27 cellular contexts compared by ENCODE assay signal in the genomic region with DNA sequence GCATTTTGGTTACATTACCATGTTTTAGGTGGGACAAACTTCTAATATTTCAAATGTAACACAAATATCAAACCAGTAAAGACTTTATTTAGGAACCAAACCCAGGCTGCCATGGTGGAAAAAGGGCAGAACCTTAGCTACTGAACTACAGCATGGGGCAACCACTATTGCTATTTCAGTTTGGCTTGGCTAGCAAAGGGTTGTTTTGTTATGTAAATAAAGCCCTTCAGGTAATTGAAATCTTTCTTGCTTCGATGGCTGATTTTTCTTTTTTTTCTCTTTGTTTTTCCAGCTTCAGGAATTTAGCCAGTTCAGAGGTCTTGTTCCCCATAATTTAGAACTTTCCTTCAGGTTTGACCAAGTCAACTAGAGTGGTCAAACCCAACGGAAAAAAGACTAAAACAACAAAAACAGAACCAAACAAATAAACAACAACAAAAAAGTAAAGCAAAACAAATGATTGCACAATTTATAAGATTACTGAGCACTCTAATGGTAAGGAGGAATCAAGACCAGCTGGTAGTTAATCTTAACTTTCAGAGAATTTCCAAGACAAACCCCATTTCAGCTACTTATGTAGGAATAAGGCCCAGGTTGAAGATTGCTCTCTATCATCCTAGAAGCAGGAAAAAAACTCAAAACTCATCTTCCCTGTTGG. TPM values are rescaled to one million over a fixed set of nuclear protein-coding genes. Genes with fewer than 3 reads are reported as not detected.
DNase-seq lines count a peak whose midpoint lies in the region; ATAC-seq, FAIRE-seq and TF ChIP-seq lines count a peak whose summit lies in the region.
"Had no signal": no experiment of that assay in that cellular context is flagged by ENCODE, and none has a peak within 500 bp of the region (broad histone marks: within the 10 kb centered on the region; RNA-seq: fewer than 3 reads in every experiment).

No MANE protein-coding gene starts in this region.

- no peaks in the 10 kb centered on the region for H3K4me1 Mint-ChIP-seq in activated T-helper 2 cell treated with anti-CD3 and anti-CD28 coated beads, Interferon-gamma antibody, Interleukin-2, Interleukin-4, amounts not matched to agents 10 μg/mL and 5 μg/mL and 100 μg/mL, durations not matched to agents 14 hours and 24 hours and 36 hours (ENCODE audit: low read depth)

- peaks cover 27% of the 10 kb centered on the region for H3K27me3 Mint-ChIP-seq in activated T-helper 2 cell treated with anti-CD3 and anti-CD28 coated beads, Interferon-gamma antibody, Interleukin-2, Interleukin-4, amounts not matched to agents 10 μg/mL and 5 μg/mL and 100 μg/mL, durations not matched to agents 14 hours and 24 hours and 36 hours (ENCODE audit: low read depth)

- no peak for TF ChIP-seq CTCF in K562 (IDR thresholded peaks at IDR 0.05 in 2 of 3, conservative IDR thresholded peaks at IDR 0.05 in 1 of 3; ENCODE audit: insufficient read depth in 2 of 3, low read depth in 1 of 3, low read length in 3 of 3)
- TF ChIP-seq CTCF in pancreas (IDR thresholded peaks at IDR 0.05) = no peak

- H3K27me3 ChIP-seq in HUES64 (ENCODE audit: insufficient read depth, low read length) = no peaks in the 10 kb centered on the region
- peaks cover 7 to 9% of the 10 kb centered on the region in 2 experiments for H3K27me3 ChIP-seq in K562 (ENCODE audit: control insufficient read depth in 2 of 2, insufficient read depth in 2 of 2, low read length in 2 of 2)
- no peaks in the 10 kb centered on the region for H3K27me3 ChIP-seq in pancreas
- H3K27me3 ChIP-seq: SJSA1 had no signal

- TF ChIP-seq RAD21 in K562 (CRISPR knock-in tag; conservative IDR thresholded peaks at IDR 0.05 in 1 of 2, IDR thresholded peaks at IDR 0.05 in 1 of 2) = no peak

- H3K4me2 ChIP-seq in K562 (ENCODE audit: insufficient read depth, low read length) = no peak overlapping the region

- in situ Hi-C loops in K562 (cut with MboI) = no loop called here

- no peak for FAIRE-seq in K562 (lab: Jason Lieb, UNC)
- FAIRE-seq in pancreas (lab: Jason Lieb, UNC) = no peak
- FAIRE-seq: GM12891, GM19239 had no signal

- no peaks in the 10 kb centered on the region for H3K9me3 Mint-ChIP-seq in activated T-helper 2 cell treated with anti-CD3 and anti-CD28 coated beads, Interferon-gamma antibody, Interleukin-2, Interleukin-4, amounts not matched to agents 10 μg/mL and 5 μg/mL and 100 μg/mL, durations not matched to agents 14 hours and 24 hours and 36 hours

- CTCF ChIA-PET in K562 (lab: Yijun Ruan, JAX; ENCODE audit: low intra/inter-chr PET ratio) = no interaction called here

- POLR2A ChIA-PET in K562 (lab: Yijun Ruan, JAX) = interaction anchor here (0.6 to 0.8 kb wide), 2 partner anchors 39 to 67 kb away, joined by 3 read pairs; no protein-coding TSS in a partner anchor

- TF ChIP-seq POLR2A in K562 (conservative IDR thresholded peaks at IDR 0.05) = no peak

- H4K20me1 ChIP-seq in K562 (replicated peaks; ENCODE audit: control insufficient read depth, insufficient read depth, low read length) = no peaks in the 10 kb centered on the region

- H3K9me3 ChIP-seq in HUES64 (ENCODE audit: insufficient read depth, low read depth, low read length) (peaks cover 30% of the 10 kb centered on the region), K562 (replicated peaks; ENCODE audit: control insufficient read depth, insufficient read depth, low read depth, low read length) (no peaks in the 10 kb centered on the region), pancreas (no peaks in the 10 kb centered on the region)
- H3K9me3 ChIP-seq: SJSA1 had no signal

- no TSS peak for BruUV-seq in K562 (replicated peaks; lab: Mats Ljungman, UMichigan)

- no peak overlapping the region for H2AFZ ChIP-seq in K562 (ENCODE audit: low read depth, low read length)

- ATAC-seq in K562 = no peak
- ATAC-seq in pancreas = peak in 2 of 4 donors; percentile 10 to 32
- ATAC-seq in GM18511 (IDR thresholded peaks at IDR 0.05; ENCODE audit: unreplicated experiment) = no peak
- ATAC-seq: HCT116 had no signal

- H3K9ac ChIP-seq in HUES64 (ENCODE audit: low read depth, low read length) (no peak overlapping the region), K562 (ENCODE audit: insufficient read depth in 1 of 2, low read depth in 2 of 2, low read length in 2 of 2) (no peak overlapping the region)

- H3K36me3 ChIP-seq in HUES64 (ENCODE audit: insufficient read depth, low read length) = no peaks in the 10 kb centered on the region
- no peaks in the 10 kb centered on the region for H3K36me3 ChIP-seq in K562 (ENCODE audit: control insufficient read depth, insufficient read depth, low read length)
- no peaks in the 10 kb centered on the region for H3K36me3 ChIP-seq in pancreas
- H3K36me3 ChIP-seq: SJSA1 had no signal

- H3K79me2 ChIP-seq in K562 (ENCODE audit: control insufficient read depth, insufficient read depth, low read length) = no peaks in the 10 kb centered on the region

- H3K4me3 Mint-ChIP-seq in activated T-helper 2 cell treated with anti-CD3 and anti-CD28 coated beads, Interferon-gamma antibody, Interleukin-2, Interleukin-4, amounts not matched to agents 10 μg/mL and 5 μg/mL and 100 μg/mL, durations not matched to agents 14 hours and 24 hours and 36 hours (ENCODE audit: low read depth) = no peak overlapping the region
- H3K4me3 Mint-ChIP-seq: CD4-positive, alpha-beta memory T cell had no signal

- 20% methylated on average over 2 of the region's 2 CpGs for WGBS in HUES64
- 6% methylated on average over 2 of the region's 2 CpGs for WGBS in K562 (ENCODE audit: insufficient coverage, low coverage, missing lambda C conversion rate)
- 2 to 8% methylated on average over 2 of the region's 2 CpGs for WGBS in pancreas, 2 donors

- intact Hi-C loops in K562 (cut with micrococcal nuclease) = no loop called here
- intact Hi-C loops in pancreas (cut with DNase I) = no loop called here
- intact Hi-C loops in activated T-helper 2 cell treated with anti-CD3 and anti-CD28 coated beads, Interferon-gamma antibody, Interleukin-2, Interleukin-4, amounts not matched to agents 10 μg/mL and 5 μg/mL and 100 μg/mL, durations not matched to agents 14 hours and 24 hours and 36 hours (cut with micrococcal nuclease) = no loop called here

- DNase-seq in K562 (ENCODE audit: extremely low read depth in 1 of 4, low spot score in 3 of 4) (no peak), iPS DF 4.7 (ENCODE audit: extremely low read depth, low spot score) (peak; percentile 5), pancreas (no peak), NCI-H2171 (lab: John Stamatoyannopoulos, UW) (no peak)
- no peak for DNase-seq in activated effector memory CD4-positive, alpha-beta T cell treated with anti-CD3 and anti-CD28 coated beads, Interleukin-2, amount 50 U/mL, for 16 hours
- no peak for DNase-seq in activated T-helper 2 cell treated with anti-CD3 and anti-CD28 coated beads, Interferon-gamma antibody, Interleukin-2, Interleukin-4, amounts not matched to agents 10 μg/mL and 5 μg/mL and 100 μg/mL, durations not matched to agents 14 hours and 24 hours and 36 hours (ENCODE audit: low spot score)
- DNase-seq: C1 segment of cervical spinal cord; CD4-positive, alpha-beta memory T cell; COR-L47; DMS 273 treated with DMSO at 0.1 percent for 48 hours; DMS79 treated with DMSO at 0.1 percent for 48 hours; GF-D8; Kasumi-1; NCI-H1105 treated with DMSO at 0.1 percent for 48 hours; NCI-H2029; NCI-H446 treated with DMSO at 0.1 percent for 48 hours; NCI-H526; Right ventricle myocardium superior; RPMI8226 had no signal

- H3K27ac ChIP-seq in HUES64 (ENCODE audit: low read depth, low read length) = peak overlapping the region; percentile 28; the same call in 1 of the 2 replicates
- no peak overlapping the region for H3K27ac ChIP-seq in K562 (ENCODE audit: extremely low read depth, low read depth, low read length)
- peak overlapping the region in 3 of 4 donors; percentile 3 to 47 (median 33) for H3K27ac ChIP-seq in pancreas
- H3K27ac ChIP-seq: SJSA1 had no signal

- no peaks in the 10 kb centered on the region for H3K9me1 ChIP-seq in K562 (ENCODE audit: control insufficient read depth, insufficient read depth, low read length)

- no peaks in the 10 kb centered on the region for H3K36me3 Mint-ChIP-seq in activated T-helper 2 cell treated with anti-CD3 and anti-CD28 coated beads, Interferon-gamma antibody, Interleukin-2, Interleukin-4, amounts not matched to agents 10 μg/mL and 5 μg/mL and 100 μg/mL, durations not matched to agents 14 hours and 24 hours and 36 hours (ENCODE audit: low read depth)
- H3K36me3 Mint-ChIP-seq: CD4-positive, alpha-beta memory T cell had no signal

- no peak for TF ChIP-seq EP300 in K562 (IDR thresholded peaks at IDR 0.05; ENCODE audit: low read length)

- H3K4me1 ChIP-seq in HUES64 (ENCODE audit: insufficient read depth, low read length) = peaks cover 17% of the 10 kb centered on the region
- H3K4me1 ChIP-seq in K562 (replicated peaks in 1 of 2; ENCODE audit: control insufficient read depth in 2 of 2, insufficient read depth in 2 of 2, low read length in 2 of 2) = no peaks in the 10 kb centered on the region; a peak in 1 of 5 replicates
- peaks cover 8 to 11% (median 11%) of the 10 kb centered on the region in 3 donors for H3K4me1 ChIP-seq in pancreas
- H3K4me1 ChIP-seq: SJSA1 had no signal

- H3K4me3 ChIP-seq in HUES64 (ENCODE audit: low read length) = no peak overlapping the region
- no peak overlapping the region for H3K4me3 ChIP-seq in K562
- no peak overlapping the region for H3K4me3 ChIP-seq in pancreas
- H3K4me3 ChIP-seq: SJSA1 had no signal

- H3K27ac Mint-ChIP-seq in activated T-helper 2 cell treated with anti-CD3 and anti-CD28 coated beads, Interferon-gamma antibody, Interleukin-2, Interleukin-4, amounts not matched to agents 10 μg/mL and 5 μg/mL and 100 μg/mL, durations not matched to agents 14 hours and 24 hours and 36 hours = no peak overlapping the region
- H3K27ac Mint-ChIP-seq: CD4-positive, alpha-beta memory T cell had no signal

RNA-seq across cellular contexts. Expression of a gene that starts 34.4 kb away (rescaled TPM):
- not detected for polyA plus RNA-seq in HUES64 (2013, experiment 1 of 2)
- polyA plus RNA-seq in HUES64 (2013, experiment 2 of 2) = not detected
- not detected in 2 replicates for total RNA-seq in K562 (2011; cell fraction: chromatin; rRNA removed; ENCODE audit: low replicate concordance)
- total RNA-seq in K562 (2011; cell fraction: nucleolus; rRNA removed) = not detected in 2 replicates
- not detected in 2 replicates for total RNA-seq in K562 (2011; cell fraction: nucleoplasm; rRNA removed)
- total RNA-seq in K562 (2014; rRNA removed) = not detected in 2 replicates
- total RNA-seq in K562 (2014; rRNA removed; fragmentation: Illumina TruSeq; extraction: Trizol) = not detected in 2 replicates
- total RNA-seq in K562 (2015; rRNA removed; fragmentation: Illumina TruSeq; extraction: Trizol) = not detected in 2 replicates
- not detected in 2 replicates for total RNA-seq in K562 (2021)
- polyA plus RNA-seq in K562 (2011; rRNA removed) = not detected in 2 replicates
- not detected in 2 replicates for polyA plus RNA-seq in K562 (2011; cell fraction: cytosol; rRNA removed)
- not detected in 2 replicates for polyA plus RNA-seq in K562 (2011; cell fraction: nucleus; rRNA removed)
- not detected in 2 replicates for polyA plus RNA-seq in K562 (2012)
- polyA plus RNA-seq in K562 (2014; fragmentation: Illumina TruSeq; extraction: Trizol) = not detected in 2 replicates
- polyA plus RNA-seq in K562 (2014; fragmentation: Nextera tagmentation; extraction: Ambion mirVana) = not detected
- polyA plus RNA-seq in K562 (2014; rRNA removed) = 0.08 TPM in 1 of 2 replicates, not detected in the other
- not detected in 2 replicates for polyA minus RNA-seq in K562 (2011; rRNA and poly(A)+ RNA removed)
- not detected in 2 replicates for polyA minus RNA-seq in K562 (2011; cell fraction: cytosol; rRNA and poly(A)+ RNA removed)
- not detected in 2 replicates for polyA minus RNA-seq in K562 (2011; cell fraction: nucleus; rRNA and poly(A)+ RNA removed)
- total RNA-seq in pancreas = 100 to 1,000 TPM in 2 of 6 donors, 1 to 10 TPM in 3, under 1 TPM in 1; 0.66 to 331 (median 6.3) TPM
- polyA plus RNA-seq in pancreas = 10 to 100 TPM in 1 of 2 donors, 1 to 10 TPM in 1; 4.4 to 32.2 TPM
- total RNA-seq in activated T-helper 2 cell treated with anti-CD3 and anti-CD28 coated beads, Interferon-gamma antibody, Interleukin-2, Interleukin-4, amounts not matched to agents 10 μg/mL and 5 μg/mL and 100 μg/mL, durations not matched to agents 14 hours and 24 hours and 36 hours = 0.34 TPM in 2 replicates
- total RNA-seq: A673; CD4-positive, alpha-beta memory T cell; MCF 10A had no signal
- polyA plus RNA-seq: CD4-positive, alpha-beta memory T cell had no signal

RNA-seq across cellular contexts. Expression of a gene that starts 37.4 kb away (rescaled TPM):
- polyA plus RNA-seq in HUES64 (2013, experiment 1 of 2) = not detected
- not detected for polyA plus RNA-seq in HUES64 (2013, experiment 2 of 2)
- total RNA-seq in K562 (2011; cell fraction: chromatin; rRNA removed; ENCODE audit: low replicate concordance) = not detected in 2 replicates
- not detected in 2 replicates for total RNA-seq in K562 (2011; cell fraction: nucleolus; rRNA removed)
- not detected in 2 replicates for total RNA-seq in K562 (2011; cell fraction: nucleoplasm; rRNA removed)
- not detected in 2 replicates for total RNA-seq in K562 (2014; rRNA removed)
- total RNA-seq in K562 (2014; rRNA removed; fragmentation: Illumina TruSeq; extraction: Trizol) = not detected in 2 replicates
- not detected in 2 replicates for total RNA-seq in K562 (2015; rRNA removed; fragmentation: Illumina TruSeq; extraction: Trizol)
- not detected in 2 replicates for total RNA-seq in K562 (2021)
- not detected in 2 replicates for polyA plus RNA-seq in K562 (2011; rRNA removed)
- polyA plus RNA-seq in K562 (2011; cell fraction: cytosol; rRNA removed) = not detected in 2 replicates
- polyA plus RNA-seq in K562 (2011; cell fraction: nucleus; rRNA removed) = not detected in 2 replicates
- polyA plus RNA-seq in K562 (2012) = 0.09 and 0.10 TPM in 2 replicates
- not detected in 2 replicates for polyA plus RNA-seq in K562 (2014; fragmentation: Illumina TruSeq; extraction: Trizol)
- polyA plus RNA-seq in K562 (2014; fragmentation: Nextera tagmentation; extraction: Ambion mirVana) = not detected
- not detected in 2 replicates for polyA plus RNA-seq in K562 (2014; rRNA removed)
- not detected in 2 replicates for polyA minus RNA-seq in K562 (2011; rRNA and poly(A)+ RNA removed)
- polyA minus RNA-seq in K562 (2011; cell fraction: cytosol; rRNA and poly(A)+ RNA removed) = not detected in 2 replicates
- not detected in 2 replicates for polyA minus RNA-seq in K562 (2011; cell fraction: nucleus; rRNA and poly(A)+ RNA removed)
- total RNA-seq in pancreas = not detected
- polyA plus RNA-seq in pancreas = not detected
- total RNA-seq in activated T-helper 2 cell treated with anti-CD3 and anti-CD28 coated beads, Interferon-gamma antibody, Interleukin-2, Interleukin-4, amounts not matched to agents 10 μg/mL and 5 μg/mL and 100 μg/mL, durations not matched to agents 14 hours and 24 hours and 36 hours = not detected in 2 replicates
- total RNA-seq: A673; CD4-positive, alpha-beta memory T cell; MCF 10A; Right ventricle myocardium superior; SJSA1 had no signal
- polyA plus RNA-seq: CD4-positive, alpha-beta memory T cell had no signal

RNA-seq across cellular contexts. Expression of a gene that starts 59.8 kb away (rescaled TPM):
- polyA plus RNA-seq in HUES64 (2013, experiment 1 of 2) = not detected
- polyA plus RNA-seq in HUES64 (2013, experiment 2 of 2) = not detected
- total RNA-seq in K562 (2011; cell fraction: chromatin; rRNA removed; ENCODE audit: low replicate concordance) = not detected in 2 replicates
- not detected in 2 replicates for total RNA-seq in K562 (2011; cell fraction: nucleolus; rRNA removed)
- not detected in 2 replicates for total RNA-seq in K562 (2011; cell fraction: nucleoplasm; rRNA removed)
- total RNA-seq in K562 (2014; rRNA removed) = not detected in 2 replicates
- not detected in 2 replicates for total RNA-seq in K562 (2014; rRNA removed; fragmentation: Illumina TruSeq; extraction: Trizol)
- not detected in 2 replicates for total RNA-seq in K562 (2015; rRNA removed; fragmentation: Illumina TruSeq; extraction: Trizol)
- not detected in 2 replicates for total RNA-seq in K562 (2021)
- not detected in 2 replicates for polyA plus RNA-seq in K562 (2011; rRNA removed)
- not detected in 2 replicates for polyA plus RNA-seq in K562 (2011; cell fraction: cytosol; rRNA removed)
- polyA plus RNA-seq in K562 (2011; cell fraction: nucleus; rRNA removed) = not detected in 2 replicates
- polyA plus RNA-seq in K562 (2012) = 0.07 and 0.08 TPM in 2 replicates
- polyA plus RNA-seq in K562 (2014; fragmentation: Illumina TruSeq; extraction: Trizol) = not detected in 2 replicates
- not detected for polyA plus RNA-seq in K562 (2014; fragmentation: Nextera tagmentation; extraction: Ambion mirVana)
- not detected in 2 replicates for polyA plus RNA-seq in K562 (2014; rRNA removed)
- polyA minus RNA-seq in K562 (2011; rRNA and poly(A)+ RNA removed) = not detected in 2 replicates
- not detected in 2 replicates for polyA minus RNA-seq in K562 (2011; cell fraction: cytosol; rRNA and poly(A)+ RNA removed)
- polyA minus RNA-seq in K562 (2011; cell fraction: nucleus; rRNA and poly(A)+ RNA removed) = not detected in 2 replicates
- not detected for total RNA-seq in pancreas
- not detected for polyA plus RNA-seq in pancreas
- total RNA-seq in activated T-helper 2 cell treated with anti-CD3 and anti-CD28 coated beads, Interferon-gamma antibody, Interleukin-2, Interleukin-4, amounts not matched to agents 10 μg/mL and 5 μg/mL and 100 μg/mL, durations not matched to agents 14 hours and 24 hours and 36 hours = not detected in 2 replicates
- total RNA-seq: A673; CD4-positive, alpha-beta memory T cell; MCF 10A; Right ventricle myocardium superior; SJSA1 had no signal
- polyA plus RNA-seq: CD4-positive, alpha-beta memory T cell had no signal
